ENCODE assay signal across 23 cellular contexts in genomic region chr11:68186061-68186460, GRCh38.
"Had no signal": no experiment of that assay in that cellular context is flagged by ENCODE, and none has a peak within 500 bp of the region (broad histone marks: within the 10 kb centered on the region; RNA-seq: fewer than 3 reads in every experiment).

No MANE protein-coding gene starts in this region.

- H3K27ac ChIP-seq: adrenal gland, body of pancreas, left lung, lower lobe of right lung, right lobe of liver, thoracic aorta, uterus, VCaP had no signal

- H3K36me3 ChIP-seq: uterus had no signal

- H3K4me3 ChIP-seq: adrenal gland, body of pancreas, left lung, lower lobe of right lung, right lobe of liver, thoracic aorta, uterus had no signal

- H3K4me3 Mint-ChIP-seq: activated naive CD8-positive, alpha-beta T cell treated with anti-CD3 and anti-CD28 coated beads for 36 hours; natural killer cell had no signal

- H3K4me1 ChIP-seq: uterus had no signal

- H3K9me3 Mint-ChIP-seq: activated naive CD8-positive, alpha-beta T cell treated with anti-CD3 and anti-CD28 coated beads for 36 hours; natural killer cell had no signal

- H3K9me3 ChIP-seq: adrenal gland, body of pancreas, left lung, lower lobe of right lung, right lobe of liver, thoracic aorta, uterus had no signal

- ATAC-seq: activated CD4-positive, CD25-positive, alpha-beta regulatory T cell treated with anti-CD3 and anti-CD28 coated beads, Interleukin-2, amount 50 U/mL, for 24 hours; body of pancreas; lower lobe of right lung; natural killer cell; stimulated activated naive CD8-positive, alpha-beta T cell treated with anti-CD3 and anti-CD28 coated beads, Interleukin-15, Interleukin-2, amounts not matched to agents 100 U/mL and 50 U/mL, for 24 hours had no signal

- H3K27me3 Mint-ChIP-seq: activated naive CD8-positive, alpha-beta T cell treated with anti-CD3 and anti-CD28 coated beads for 36 hours had no signal

- H3K27me3 ChIP-seq: adrenal gland, body of pancreas, left lung, right lobe of liver, uterus had no signal

- H3K36me3 Mint-ChIP-seq: activated naive CD8-positive, alpha-beta T cell treated with anti-CD3 and anti-CD28 coated beads for 36 hours; natural killer cell had no signal

- H3K27ac Mint-ChIP-seq: activated naive CD8-positive, alpha-beta T cell treated with anti-CD3 and anti-CD28 coated beads for 36 hours had no signal

- DNase-seq: activated CD4-positive, alpha-beta T cell treated with anti-CD3 and anti-CD28 coated beads for 48 hours; activated CD4-positive, alpha-beta T cell treated with anti-CD3 and anti-CD28 coated beads, Interleukin-2, amount 50 U/mL, for 48 hours; activated CD8-positive, alpha-beta memory T cell treated with anti-CD3 and anti-CD28 coated beads for 24 hours; activated effector memory CD4-positive, alpha-beta T cell treated with Interleukin-2 at 50 U/mL for 16 hours; activated naive CD4-positive, alpha-beta T cell treated with Interleukin-2 at 50 U/mL for 16 hours; activated naive CD8-positive, alpha-beta T cell treated with anti-CD3 and anti-CD28 coated beads for 36 hours; adrenal gland; aorta; body of pancreas; effector CD8-positive, alpha-beta T cell; left lung; lower lobe of right lung; mesenchymal stem cell; natural killer cell; right lobe of liver; stimulated activated CD4-positive, alpha-beta T cell treated with anti-CD3 and anti-CD28 coated beads, Interleukin-2, amount 100 ng/mL, for 48 hours; stimulated activated naive CD8-positive, alpha-beta T cell treated with anti-CD3 and anti-CD28 coated beads, Interleukin-15, Interleukin-2, amounts not matched to agents 100 U/mL and 50 U/mL, for 24 hours; T-helper 2 cell; trophoblast cell; uterus had no signal
